ENCODE assay signal across 10 cellular contexts in the genomic region with DNA sequence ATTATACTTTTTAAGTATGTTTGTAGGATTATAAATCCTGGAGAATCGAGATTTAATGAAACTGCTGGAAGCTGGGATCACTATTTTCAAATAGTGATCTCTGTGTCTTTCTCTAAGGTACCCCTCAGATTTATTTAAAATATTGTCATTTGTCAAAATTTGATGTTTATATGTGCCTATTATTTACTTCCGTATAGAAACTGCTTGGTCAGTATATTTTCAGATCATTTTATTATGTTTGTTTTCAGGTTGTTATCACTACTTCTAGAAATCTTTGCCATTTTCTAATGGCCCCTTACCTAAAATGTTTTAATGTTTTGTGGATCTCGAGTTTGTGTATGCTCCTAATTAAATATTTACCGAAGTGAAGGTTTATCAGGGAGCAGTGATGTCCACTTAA.
"Had no signal": no experiment of that assay in that cellular context is flagged by ENCODE, and none has a peak within 500 bp of the region (broad histone marks: within the 10 kb centered on the region; RNA-seq: fewer than 3 reads in every experiment).

No MANE protein-coding gene starts in this region.

- FAIRE-seq: HTR-8/SVneo had no signal

- H3K4me2 ChIP-seq: KMS-11 had no signal

- H3K9ac ChIP-seq: GM23248, KMS-11 had no signal

- H3K27ac ChIP-seq: GM23248, KMS-11 had no signal

- ATAC-seq: HCT116 had no signal

- H3K9me3 ChIP-seq: HAP-1 had no signal

- H3K27ac Mint-ChIP-seq: HFFc6 had no signal

- H3K4me3 Mint-ChIP-seq: HFFc6 had no signal

- H3K4me3 ChIP-seq: GM23248, HAP-1 had no signal

- H2AFZ ChIP-seq: GM23248 had no signal

- H3K4me1 ChIP-seq: HAP-1 had no signal

- DNase-seq: GM23248, GOT3, H7, HFFc6, IMR-90, KBM-7 had no signal

- H3K36me3 ChIP-seq: HAP-1 had no signal
